In the genomic region with DNA sequence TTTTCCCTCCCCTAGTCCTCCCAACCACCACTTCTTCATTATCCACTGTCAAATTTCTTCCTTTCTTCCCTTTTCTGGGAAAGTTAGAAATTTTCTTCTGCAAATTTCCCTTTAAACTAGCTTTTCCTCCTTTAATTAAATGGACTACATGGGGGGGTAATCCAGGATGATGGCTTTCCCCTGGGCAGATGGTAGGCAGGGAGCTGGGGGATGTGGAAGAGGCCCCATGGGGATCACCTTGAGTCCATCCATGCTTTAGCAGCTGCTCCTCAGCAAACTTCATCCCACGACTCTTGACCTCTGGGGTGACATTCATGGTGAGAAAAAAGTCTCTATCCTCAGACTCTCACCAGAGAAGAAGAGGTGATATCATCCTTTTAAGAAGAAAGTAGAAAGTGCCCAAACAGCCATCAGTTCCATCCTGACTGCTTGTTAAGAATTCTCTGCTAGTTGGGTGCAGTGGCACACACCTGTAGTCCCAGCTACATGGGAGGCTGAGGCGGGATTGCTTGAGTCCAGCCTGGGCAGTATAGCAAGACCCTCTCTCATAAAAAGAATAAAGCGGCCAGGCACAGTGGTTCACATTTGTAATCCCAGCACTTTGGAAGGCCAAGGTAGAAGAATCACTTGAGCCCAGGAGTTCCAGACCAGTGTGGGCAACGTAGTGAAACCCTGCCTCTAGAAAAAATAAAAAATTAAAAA, we compare ENCODE assay signal across 14 cellular contexts. TPM values are rescaled to one million over a fixed set of nuclear protein-coding genes. Genes with fewer than 3 reads are reported as not detected.
DNase-seq lines count a peak whose midpoint lies in the region; ATAC-seq and TF ChIP-seq lines count a peak whose summit lies in the region.
"Had no signal": no experiment of that assay in that cellular context is flagged by ENCODE, and none has a peak within 500 bp of the region (broad histone marks: within the 10 kb centered on the region; RNA-seq: fewer than 3 reads in every experiment).

No MANE protein-coding gene starts in this region.

- H3K9me3 Mint-ChIP-seq in activated naive CD4-positive, alpha-beta T cell treated with anti-CD3 and anti-CD28 coated beads, Interleukin-2, amount 50 U/mL, for 24 hours, result no peaks in the 10 kb centered on the region
- no peaks in the 10 kb centered on the region for H3K9me3 Mint-ChIP-seq in activated naive CD4-positive, alpha-beta T cell treated with anti-CD3 and anti-CD28 coated beads, Interleukin-2, amount 10 ng/mL, durations not matched to agents 7 days and 5 days
- H3K9me3 Mint-ChIP-seq in WTC11, result no peaks in the 10 kb centered on the region
- no peaks in the 10 kb centered on the region for H3K9me3 Mint-ChIP-seq in stimulated activated memory B cell treated with anti-CD40 and anti-IgM and Interleukin-4, amounts not matched to agents 10 μg/mL and 1 μg/mL and 100 μg/mL, for 72 hours
- H3K9me3 Mint-ChIP-seq: T-helper 2 cell treated with Interferon-gamma antibody and Interleukin-4, amounts not matched to agents 5 μg/mL and 100 μg/mL, for 36 hours had no signal

- CTCF ChIA-PET in activated naive CD4-positive, alpha-beta T cell treated with anti-CD3 and anti-CD28 coated beads, Interleukin-2, amount 10 ng/mL, durations not matched to agents 7 days and 5 days (lab: Charles Lee), result interaction anchor here (0.6 to 2.7 kb wide), 8 partner anchors 10 to 370 kb away, joined by 3 to 6 read pairs (median 4); no protein-coding TSS in a partner anchor
- CTCF ChIA-PET in WTC11 (lab: Charles Lee), result interaction anchor here (0.6 to 1.0 kb wide), 2 partner anchors 21 to 213 kb away, joined by 3 read pairs; no protein-coding TSS in a partner anchor

- H3K27me3 Mint-ChIP-seq in activated naive CD4-positive, alpha-beta T cell treated with anti-CD3 and anti-CD28 coated beads, Interleukin-2, amount 50 U/mL, for 24 hours, result no peaks in the 10 kb centered on the region
- no peaks in the 10 kb centered on the region for H3K27me3 Mint-ChIP-seq in activated naive CD4-positive, alpha-beta T cell treated with anti-CD3 and anti-CD28 coated beads, Interleukin-2, amount 10 ng/mL, durations not matched to agents 7 days and 5 days
- H3K27me3 Mint-ChIP-seq in WTC11 (ENCODE audit: low read depth), result no peaks in the 10 kb centered on the region
- H3K27me3 Mint-ChIP-seq in stimulated activated memory B cell treated with anti-CD40 and anti-IgM and Interleukin-4, amounts not matched to agents 10 μg/mL and 1 μg/mL and 100 μg/mL, for 72 hours, result no peaks in the 10 kb centered on the region

- peak overlapping the region; percentile 95 for H3K4me3 Mint-ChIP-seq in activated naive CD4-positive, alpha-beta T cell treated with anti-CD3 and anti-CD28 coated beads, Interleukin-2, amount 50 U/mL, for 24 hours
- H3K4me3 Mint-ChIP-seq in activated naive CD4-positive, alpha-beta T cell treated with anti-CD3 and anti-CD28 coated beads, Interleukin-2, amount 10 ng/mL, durations not matched to agents 7 days and 5 days, result no peak overlapping the region
- no peak overlapping the region for H3K4me3 Mint-ChIP-seq in WTC11
- H3K4me3 Mint-ChIP-seq in stimulated activated memory B cell treated with anti-CD40 and anti-IgM and Interleukin-4, amounts not matched to agents 10 μg/mL and 1 μg/mL and 100 μg/mL, for 72 hours, result no peak overlapping the region

- H3K36me3 Mint-ChIP-seq in activated naive CD4-positive, alpha-beta T cell treated with anti-CD3 and anti-CD28 coated beads, Interleukin-2, amount 50 U/mL, for 24 hours, result peaks cover 28% of the 10 kb centered on the region
- peaks cover 33% of the 10 kb centered on the region for H3K36me3 Mint-ChIP-seq in activated naive CD4-positive, alpha-beta T cell treated with anti-CD3 and anti-CD28 coated beads, Interleukin-2, amount 10 ng/mL, durations not matched to agents 7 days and 5 days
- H3K36me3 Mint-ChIP-seq in WTC11, result peaks cover 51% of the 10 kb centered on the region
- H3K36me3 Mint-ChIP-seq in stimulated activated memory B cell treated with anti-CD40 and anti-IgM and Interleukin-4, amounts not matched to agents 10 μg/mL and 1 μg/mL and 100 μg/mL, for 72 hours, result peaks cover 36% of the 10 kb centered on the region

- no peak for ATAC-seq in WTC11
- no peak for ATAC-seq in stimulated activated memory B cell treated with anti-CD40 and anti-IgM and Interleukin-4, amounts not matched to agents 10 μg/mL and 1 μg/mL and 100 μg/mL, for 72 hours

- DNase-seq in activated naive CD4-positive, alpha-beta T cell treated with anti-CD3 and anti-CD28 coated beads, Interleukin-2, amount 10 ng/mL, durations not matched to agents 7 days and 5 days, result no peak
- DNase-seq in WTC11 (ENCODE audit: low spot score) (no peak), NCI-H1930 (lab: John Stamatoyannopoulos, UW) (no peak), foreskin melanocyte (no peak)
- DNase-seq: activated CD4-positive, alpha-beta T cell treated with anti-CD3 and anti-CD28 coated beads for 1 hour; NCI-H1436 treated with DMSO at 0.1 percent for 48 hours; NCI-H2227 treated with DMSO at 0.1 percent for 48 hours; stimulated activated naive CD4-positive, alpha-beta T cell treated with Interleukin-2 at 50 U/mL for 16 hours had no signal

- TF ChIP-seq CTCF in WTC11 (IDR thresholded peaks at IDR 0.05), result no peak

- H3K4me1 Mint-ChIP-seq in activated naive CD4-positive, alpha-beta T cell treated with anti-CD3 and anti-CD28 coated beads, Interleukin-2, amount 50 U/mL, for 24 hours, result peaks cover 49% of the 10 kb centered on the region
- H3K4me1 Mint-ChIP-seq in activated naive CD4-positive, alpha-beta T cell treated with anti-CD3 and anti-CD28 coated beads, Interleukin-2, amount 10 ng/mL, durations not matched to agents 7 days and 5 days, result peaks cover 46% of the 10 kb centered on the region
- peaks cover 13% of the 10 kb centered on the region for H3K4me1 Mint-ChIP-seq in WTC11
- peaks cover 40% of the 10 kb centered on the region for H3K4me1 Mint-ChIP-seq in stimulated activated memory B cell treated with anti-CD40 and anti-IgM and Interleukin-4, amounts not matched to agents 10 μg/mL and 1 μg/mL and 100 μg/mL, for 72 hours

- POLR2A ChIA-PET in WTC11 (lab: Charles Lee), result no interaction called here

- peak overlapping the region; percentile 73 for H3K27ac Mint-ChIP-seq in activated naive CD4-positive, alpha-beta T cell treated with anti-CD3 and anti-CD28 coated beads, Interleukin-2, amount 50 U/mL, for 24 hours
- H3K27ac Mint-ChIP-seq in activated naive CD4-positive, alpha-beta T cell treated with anti-CD3 and anti-CD28 coated beads, Interleukin-2, amount 10 ng/mL, durations not matched to agents 7 days and 5 days, result no peak overlapping the region
- H3K27ac Mint-ChIP-seq in WTC11, result no peak overlapping the region
- peak overlapping the region; percentile 20 for H3K27ac Mint-ChIP-seq in stimulated activated memory B cell treated with anti-CD40 and anti-IgM and Interleukin-4, amounts not matched to agents 10 μg/mL and 1 μg/mL and 100 μg/mL, for 72 hours
- H3K27ac Mint-ChIP-seq: T-helper 2 cell treated with Interferon-gamma antibody and Interleukin-4, amounts not matched to agents 5 μg/mL and 100 μg/mL, for 36 hours had no signal

TF ChIP-seq in WTC11, 78 proteins besides CTCF, POLR2A, EP300 and RAD21:
- TF ChIP-seq, protein P1, sequence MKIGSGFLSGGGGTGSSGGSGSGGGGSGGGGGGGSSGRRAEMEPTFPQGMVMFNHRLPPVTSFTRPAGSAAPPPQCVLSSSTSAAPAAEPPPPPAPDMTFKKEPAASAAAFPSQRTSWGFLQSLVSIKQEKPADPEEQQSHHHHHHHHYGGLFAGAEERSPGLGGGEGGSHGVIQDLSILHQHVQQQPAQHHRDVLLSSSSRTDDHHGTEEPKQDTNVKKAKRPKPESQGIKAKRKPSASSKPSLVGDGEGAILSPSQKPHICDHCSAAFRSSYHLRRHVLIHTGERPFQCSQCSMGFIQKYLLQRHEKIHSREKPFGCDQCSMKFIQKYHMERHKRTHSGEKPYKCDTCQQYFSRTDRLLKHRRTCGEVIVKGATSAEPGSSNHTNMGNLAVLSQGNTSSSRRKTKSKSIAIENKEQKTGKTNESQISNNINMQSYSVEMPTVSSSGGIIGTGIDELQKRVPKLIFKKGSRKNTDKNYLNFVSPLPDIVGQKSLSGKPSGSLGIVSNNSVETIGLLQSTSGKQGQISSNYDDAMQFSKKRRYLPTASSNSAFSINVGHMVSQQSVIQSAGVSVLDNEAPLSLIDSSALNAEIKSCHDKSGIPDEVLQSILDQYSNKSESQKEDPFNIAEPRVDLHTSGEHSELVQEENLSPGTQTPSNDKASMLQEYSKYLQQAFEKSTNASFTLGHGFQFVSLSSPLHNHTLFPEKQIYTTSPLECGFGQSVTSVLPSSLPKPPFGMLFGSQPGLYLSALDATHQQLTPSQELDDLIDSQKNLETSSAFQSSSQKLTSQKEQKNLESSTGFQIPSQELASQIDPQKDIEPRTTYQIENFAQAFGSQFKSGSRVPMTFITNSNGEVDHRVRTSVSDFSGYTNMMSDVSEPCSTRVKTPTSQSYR (CRISPR knock-in tag; IDR thresholded peaks at IDR 0.05), result no peak
- no peak for TF ChIP-seq CREB1 (CRISPR knock-in tag; IDR thresholded peaks at IDR 0.05)
- peak; percentile 83 for TF ChIP-seq ZNF121 (CRISPR knock-in tag; IDR thresholded peaks at IDR 0.05)
- TF ChIP-seq CREM (CRISPR knock-in tag; IDR thresholded peaks at IDR 0.05), result no peak
- TF ChIP-seq GABPB1 (CRISPR knock-in tag; IDR thresholded peaks at IDR 0.05), result no peak
- no peak for TF ChIP-seq ZBTB43 (CRISPR knock-in tag; IDR thresholded peaks at IDR 0.05)
- no peak for TF ChIP-seq SMAD3 (CRISPR knock-in tag; IDR thresholded peaks at IDR 0.05; ENCODE audit: borderline replicate concordance)

RNA-seq across cellular contexts. Expression of gene GPATCH4, which starts 2.4 kb away (rescaled TPM):
- total RNA-seq in WTC11 (2021), result 37.1 to 50.1 TPM (median 38.2 TPM) in 3 replicates

RNA-seq across cellular contexts. Expression of gene NAXE, which starts 7.3 kb away (rescaled TPM):
- total RNA-seq in WTC11 (2021), result 81.6 to 98.1 TPM (median 92.8 TPM) in 3 replicates

RNA-seq across cellular contexts. Expression of gene TTC24, which starts 19.4 kb away (rescaled TPM):
- total RNA-seq in WTC11 (2021), result 0.09 to 0.20 TPM (median 0.11 TPM) in 3 replicates
- total RNA-seq: glomerular endothelial cell, H4, posterior vena cava had no signal

RNA-seq across cellular contexts. Expression of gene HAPLN2, which starts 20.3 kb away (rescaled TPM):
- 1.1 to 1.3 TPM (median 1.2 TPM) in 3 replicates for total RNA-seq in WTC11 (2021)
- total RNA-seq: glomerular endothelial cell, H4 had no signal

RNA-seq across cellular contexts. Expression of gene IQGAP3, which starts 26.5 kb away (rescaled TPM):
- 30.8 to 33.3 TPM (median 33.3 TPM) in 3 replicates for total RNA-seq in WTC11 (2021)

Comparison
In these comparisons a context has a peak if more than half of its experiments do, and no peak if none do; other contexts are left out.
1. H3K27ac Mint-ChIP-seq: peak in activated naive CD4-positive, alpha-beta T cell treated with anti-CD3 and anti-CD28 coated beads, Interleukin-2, amount 50 U/mL, for 24 hours (single experiment) and stimulated activated memory B cell treated with anti-CD40 and anti-IgM and Interleukin-4, amounts not matched to agents 10 μg/mL and 1 μg/mL and 100 μg/mL, for 72 hours (single experiment); none in activated naive CD4-positive, alpha-beta T cell treated with anti-CD3 and anti-CD28 coated beads, Interleukin-2, amount 10 ng/mL, durations not matched to agents 7 days and 5 days (single experiment) and WTC11 (single experiment).